Comparison of ENCODE assay signal across 8 cellular contexts in the genomic region with DNA sequence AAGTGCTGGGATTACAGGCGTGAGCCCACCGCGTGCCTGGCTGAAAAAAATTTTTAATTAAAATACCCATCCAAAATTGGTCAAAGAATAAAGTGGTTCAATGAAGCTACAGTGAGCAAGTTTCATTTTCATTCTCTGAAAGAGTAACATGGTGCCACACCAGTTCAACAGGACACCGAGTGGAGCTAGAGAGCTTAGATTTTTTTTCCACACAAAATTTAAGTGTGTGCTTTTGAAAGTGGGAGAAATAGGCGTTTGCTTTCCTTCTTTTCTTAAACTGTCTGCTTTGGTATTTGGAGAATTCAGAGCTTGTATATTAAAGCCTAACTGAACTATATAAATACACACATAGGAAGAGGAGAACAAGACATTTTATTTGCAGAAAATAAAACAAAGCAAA. TPM values are rescaled to one million over a fixed set of nuclear protein-coding genes. Genes with fewer than 3 reads are reported as not detected.
DNase-seq lines count a peak whose midpoint lies in the region; ATAC-seq and TF ChIP-seq lines count a peak whose summit lies in the region.

No MANE protein-coding gene starts in this region.

- DNase-seq in activated CD4-positive, alpha-beta T cell treated with anti-CD3 and anti-CD28 coated beads, Interleukin-2, amount 10 ng/mL, durations not matched to agents 7 days and 5 days, result peak; percentile 18
- DNase-seq in activated CD4-positive, alpha-beta T cell treated with anti-CD3 and anti-CD28 coated beads for 1 hour, result no peak
- DNase-seq in astrocyte of the cerebellum (ENCODE audit: low read depth) (no peak), kidney glomerular epithelial cell (lab: John Stamatoyannopoulos, UW) (peak; percentile 50), type B pancreatic cell (ENCODE audit: extremely low spot score, unreplicated experiment) (no peak), SHP77 (lab: John Stamatoyannopoulos, UW) (no peak), NCI-H2029 treated with DMSO at 0.1 percent for 48 hours (lab: John Stamatoyannopoulos, UW) (no peak)

- H3K9me3 Mint-ChIP-seq in activated CD4-positive, alpha-beta T cell treated with anti-CD3 and anti-CD28 coated beads, Interleukin-2, amount 10 ng/mL, durations not matched to agents 7 days and 5 days, result no peaks in the 10 kb centered on the region
- no peaks in the 10 kb centered on the region for H3K9me3 Mint-ChIP-seq in type B pancreatic cell

- POLR2A ChIA-PET in activated CD4-positive, alpha-beta T cell treated with anti-CD3 and anti-CD28 coated beads, Interleukin-2, amount 10 ng/mL, durations not matched to agents 7 days and 5 days (lab: Charles Lee), result interaction anchor here (0.5 kb wide), 1 partner anchor 387 kb away, joined by 3 read pairs; no protein-coding TSS in a partner anchor

- ATAC-seq in GM18861 (IDR thresholded peaks at IDR 0.05; ENCODE audit: unreplicated experiment), result no peak

- H3K27ac Mint-ChIP-seq in activated CD4-positive, alpha-beta T cell treated with anti-CD3 and anti-CD28 coated beads, Interleukin-2, amount 10 ng/mL, durations not matched to agents 7 days and 5 days, result no peak overlapping the region
- H3K27ac Mint-ChIP-seq in type B pancreatic cell, result peak overlapping the region; percentile 14

- CTCF ChIA-PET in activated CD4-positive, alpha-beta T cell treated with anti-CD3 and anti-CD28 coated beads, Interleukin-2, amount 10 ng/mL, durations not matched to agents 7 days and 5 days (lab: Charles Lee), result interaction anchor here (0.6 to 1.7 kb wide), 11 partner anchors 10 to 270 kb away, joined by 3 to 8 read pairs (median 5); no protein-coding TSS in a partner anchor

- no peaks in the 10 kb centered on the region for H3K27me3 Mint-ChIP-seq in activated CD4-positive, alpha-beta T cell treated with anti-CD3 and anti-CD28 coated beads, Interleukin-2, amount 10 ng/mL, durations not matched to agents 7 days and 5 days
- no peaks in the 10 kb centered on the region for H3K27me3 Mint-ChIP-seq in type B pancreatic cell

- in situ Hi-C loops in astrocyte of the cerebellum (cut with HindIII; ENCODE audit: low sequenced_read_pairs), result loop anchor here (10.0 kb wide), 1 partner anchor 255 kb away; no protein-coding TSS in a partner anchor

- no peaks in the 10 kb centered on the region for H3K36me3 Mint-ChIP-seq in activated CD4-positive, alpha-beta T cell treated with anti-CD3 and anti-CD28 coated beads, Interleukin-2, amount 10 ng/mL, durations not matched to agents 7 days and 5 days (ENCODE audit: low read depth)
- no peaks in the 10 kb centered on the region for H3K36me3 Mint-ChIP-seq in type B pancreatic cell

- H3K4me3 ChIP-seq in astrocyte of the cerebellum (ENCODE audit: low read depth, low read length), result no peak overlapping the region

- H3K4me1 Mint-ChIP-seq in activated CD4-positive, alpha-beta T cell treated with anti-CD3 and anti-CD28 coated beads, Interleukin-2, amount 10 ng/mL, durations not matched to agents 7 days and 5 days, result peaks cover 22% of the 10 kb centered on the region
- peaks cover 56% of the 10 kb centered on the region for H3K4me1 Mint-ChIP-seq in type B pancreatic cell (ENCODE audit: unreplicated experiment)

- H3K4me3 Mint-ChIP-seq in activated CD4-positive, alpha-beta T cell treated with anti-CD3 and anti-CD28 coated beads, Interleukin-2, amount 10 ng/mL, durations not matched to agents 7 days and 5 days, result no peak overlapping the region
- peak overlapping the region; percentile 40 for H3K4me3 Mint-ChIP-seq in type B pancreatic cell

- TF ChIP-seq CTCF in astrocyte of the cerebellum (IDR thresholded peaks at IDR 0.05; ENCODE audit: low read depth, low read length, missing control alignments) (peak; percentile 64), type B pancreatic cell (conservative IDR thresholded peaks at IDR 0.05) (peak; percentile 72)

RNA-seq across cellular contexts. Expression of a gene that starts 43.4 kb away (rescaled TPM):
- total RNA-seq in activated CD4-positive, alpha-beta T cell treated with anti-CD3 and anti-CD28 coated beads, Interleukin-2, amount 10 ng/mL, durations not matched to agents 7 days and 5 days, result 10 to 100 TPM; 14.6 to 15.5 TPM
- 19.6 and 24.3 TPM in 2 replicates for total RNA-seq in type B pancreatic cell (ENCODE audit: low replicate concordance)

Comparison
In these comparisons a context has a peak if more than half of its experiments do, and no peak if none do; other contexts are left out.
1. DNase-seq: peak in activated CD4-positive, alpha-beta T cell treated with anti-CD3 and anti-CD28 coated beads, Interleukin-2, amount 10 ng/mL, durations not matched to agents 7 days and 5 days (single experiment) and kidney glomerular epithelial cell (single experiment); none in activated CD4-positive, alpha-beta T cell treated with anti-CD3 and anti-CD28 coated beads for 1 hour (single experiment), astrocyte of the cerebellum (single experiment), type B pancreatic cell (single experiment), SHP77 (0 of 2) and NCI-H2029 treated with DMSO at 0.1 percent for 48 hours (single experiment).